In the genomic region with DNA sequence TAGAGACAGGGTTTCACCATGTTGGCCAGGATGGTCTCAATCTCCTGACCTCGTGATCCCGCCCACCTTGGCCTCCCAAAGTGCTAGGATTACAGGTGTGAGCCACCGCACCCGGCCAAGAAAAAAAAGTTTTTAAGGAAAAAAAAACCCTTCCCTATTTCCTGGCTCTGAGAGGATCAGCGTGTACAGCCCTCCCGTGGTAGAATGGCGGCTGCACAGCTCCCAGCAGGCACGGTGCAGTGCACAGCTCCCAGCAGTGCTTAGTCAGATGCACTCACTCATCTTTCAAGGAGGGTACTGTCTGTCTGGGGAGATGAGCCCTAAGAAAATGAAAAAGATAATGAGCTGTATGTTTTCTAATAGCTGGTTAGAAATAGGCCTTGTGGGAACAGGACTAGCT, we compare ENCODE assay signal across 16 cellular contexts. TPM values are rescaled to one million over a fixed set of nuclear protein-coding genes. Genes with fewer than 3 reads are reported as not detected.
DNase-seq lines count a peak whose midpoint lies in the region; ATAC-seq, FAIRE-seq and TF ChIP-seq lines count a peak whose summit lies in the region.
"Had no signal": no experiment of that assay in that cellular context is flagged by ENCODE, and none has a peak within 500 bp of the region (broad histone marks: within the 10 kb centered on the region; RNA-seq: fewer than 3 reads in every experiment).

No MANE protein-coding gene starts in this region.

- no peaks in the 10 kb centered on the region for H3K36me3 ChIP-seq in K562 (ENCODE audit: control insufficient read depth, insufficient read depth, low read length)

- no peak overlapping the region for H3K27ac Mint-ChIP-seq in effector memory CD8-positive, alpha-beta T cell
- H3K27ac Mint-ChIP-seq: T-helper 17 cell had no signal

- no peak for TF ChIP-seq POLR2A in K562 (conservative IDR thresholded peaks at IDR 0.05)

- TF ChIP-seq RAD21 in K562 (CRISPR knock-in tag; conservative IDR thresholded peaks at IDR 0.05 in 1 of 2, IDR thresholded peaks at IDR 0.05 in 1 of 2), result peak in 1 of 2 experiments; percentile 17; a peak in 1 of 4 replicates

- WGBS in K562 (ENCODE audit: insufficient coverage, low coverage, missing lambda C conversion rate), result 13% methylated on average over 7 of the region's 8 CpGs

- H3K9me1 ChIP-seq in K562 (ENCODE audit: control insufficient read depth, insufficient read depth, low read length), result no peaks in the 10 kb centered on the region

- in situ Hi-C loops in K562 (cut with MboI), result no loop called here

- BruUV-seq in K562 (replicated peaks; lab: Mats Ljungman, UMichigan), result no TSS peak

- ATAC-seq in K562, result peak; percentile 85
- no peak for ATAC-seq in effector memory CD8-positive, alpha-beta T cell (replicated peaks)
- no peak for ATAC-seq in GM21619 (IDR thresholded peaks at IDR 0.05; ENCODE audit: unreplicated experiment)
- ATAC-seq: T-helper 17 cell had no signal

- H3K27ac ChIP-seq in K562 (ENCODE audit: extremely low read depth, low read depth, low read length), result no peak overlapping the region
- H3K27ac ChIP-seq: testis had no signal

- H3K79me2 ChIP-seq in K562 (ENCODE audit: control insufficient read depth, insufficient read depth, low read length), result no peaks in the 10 kb centered on the region

- H4K20me1 ChIP-seq in K562 (replicated peaks; ENCODE audit: control insufficient read depth, insufficient read depth, low read length), result no peaks in the 10 kb centered on the region

- H3K4me3 Mint-ChIP-seq in effector memory CD8-positive, alpha-beta T cell, result no peak overlapping the region
- H3K4me3 Mint-ChIP-seq: T-helper 17 cell had no signal

- intact Hi-C loops in K562 (cut with micrococcal nuclease), result loop anchor here (2.0 to 5.0 kb wide), 5 partner anchors 48 to 227 kb away; no protein-coding TSS in a partner anchor

- no peaks in the 10 kb centered on the region for H3K9me3 ChIP-seq in K562 (replicated peaks; ENCODE audit: control insufficient read depth, insufficient read depth, low read depth, low read length)
- H3K9me3 ChIP-seq: BE2C, testis had no signal

- H2AFZ ChIP-seq in K562 (ENCODE audit: low read depth, low read length), result peak overlapping the region; percentile 54; the same call in 1 of the 2 replicates

- no peaks in the 10 kb centered on the region for H3K9me3 Mint-ChIP-seq in effector memory CD8-positive, alpha-beta T cell

- H3K4me2 ChIP-seq in K562 (ENCODE audit: insufficient read depth, low read length), result no peak overlapping the region

- H3K27me3 ChIP-seq in K562 (ENCODE audit: control insufficient read depth in 2 of 2, insufficient read depth in 2 of 2, low read length in 2 of 2), result peaks cover 9 to 12% of the 10 kb centered on the region in 2 experiments
- H3K27me3 ChIP-seq: BE2C, testis had no signal

- H3K4me3 ChIP-seq in K562 (no peak overlapping the region), fibroblast of villous mesenchyme (ENCODE audit: low read depth, low read length) (no peak overlapping the region)
- H3K4me3 ChIP-seq: testis had no signal

- POLR2A ChIA-PET in K562 (lab: Yijun Ruan, JAX), result interaction anchor here (0.6 to 1.2 kb wide), 4 partner anchors 14 to 823 kb away, joined by 3 to 4 read pairs (median 3); a partner anchor contains a TSS

- TF ChIP-seq CTCF in K562 (IDR thresholded peaks at IDR 0.05 in 2 of 3, conservative IDR thresholded peaks at IDR 0.05 in 1 of 3; ENCODE audit: insufficient read depth in 2 of 3, low read depth in 1 of 3, low read length in 3 of 3) (peak; percentile 35 to 46 (median 36); a peak in 5 of 6 replicates), fibroblast of villous mesenchyme (IDR thresholded peaks at IDR 0.05; ENCODE audit: insufficient read depth, low read depth, low read length) (peak; percentile 36)

- H3K9ac ChIP-seq in K562 (ENCODE audit: insufficient read depth in 1 of 2, low read depth in 2 of 2, low read length in 2 of 2), result no peak overlapping the region

- DNase-seq in HPDE6-E6E7 (ENCODE audit: extremely low spot score) (peak; percentile 40), K562 (ENCODE audit: extremely low read depth in 1 of 4, low spot score in 3 of 4) (peak; percentile 14 to 41 (median 30)), fibroblast of villous mesenchyme (ENCODE audit: low read depth) (no peak), stromal cell of bone marrow (ENCODE audit: low read depth) (peak; percentile 21), C1 segment of cervical spinal cord (lab: John Stamatoyannopoulos, UW) (no peak), Kasumi-1 (lab: John Stamatoyannopoulos, UW) (no peak)
- no peak for DNase-seq in effector memory CD8-positive, alpha-beta T cell
- DNase-seq: hippocampal formation; NCI-H1436 treated with DMSO at 0.1 percent for 48 hours; NCI-H446 treated with DMSO at 0.1 percent for 48 hours; SHP77 treated with DMSO at 0.1 percent for 48 hours; stimulated activated CD4-positive, alpha-beta T cell treated with anti-CD3 and anti-CD28 coated beads, Interleukin-2, amount 100 ng/mL, for 48 hours; T-helper 17 cell had no signal

- peaks cover 4 to 5% of the 10 kb centered on the region in 2 donors for H3K4me1 Mint-ChIP-seq in effector memory CD8-positive, alpha-beta T cell (ENCODE audit: low read depth in 2 of 2)

- TF ChIP-seq EP300 in K562 (IDR thresholded peaks at IDR 0.05; ENCODE audit: low read length), result no peak

- CTCF ChIA-PET in K562 (lab: Yijun Ruan, JAX; ENCODE audit: low intra/inter-chr PET ratio), result interaction anchor here (1.3 kb wide), 1 partner anchor 146 kb away, joined by 5 read pairs; no protein-coding TSS in a partner anchor

- peaks cover 7 to 9% of the 10 kb centered on the region in 2 experiments; a peak in 3 of 5 replicates for H3K4me1 ChIP-seq in K562 (replicated peaks in 1 of 2; ENCODE audit: control insufficient read depth in 2 of 2, insufficient read depth in 2 of 2, low read length in 2 of 2)
- H3K4me1 ChIP-seq: BE2C, testis had no signal

- H3K27me3 Mint-ChIP-seq in effector memory CD8-positive, alpha-beta T cell, result peaks cover 0 to 5% of the 10 kb centered on the region in 2 donors

- H3K36me3 Mint-ChIP-seq in effector memory CD8-positive, alpha-beta T cell (ENCODE audit: insufficient read depth), result peaks cover 2% of the 10 kb centered on the region

- FAIRE-seq in K562 (lab: Jason Lieb, UNC), result peak; percentile 15

TF ChIP-seq in K562, 482 proteins besides CTCF, POLR2A, EP300 and RAD21:
- TF ChIP-seq SIRT6 (IDR thresholded peaks at IDR 0.05; ENCODE audit: low read depth, low read length) (no peak), ELF1 (tag; IDR thresholded peaks at IDR 0.05) (no peak), EGR1 (conservative IDR thresholded peaks at IDR 0.05) (no peak)
- TF ChIP-seq, protein P1, sequence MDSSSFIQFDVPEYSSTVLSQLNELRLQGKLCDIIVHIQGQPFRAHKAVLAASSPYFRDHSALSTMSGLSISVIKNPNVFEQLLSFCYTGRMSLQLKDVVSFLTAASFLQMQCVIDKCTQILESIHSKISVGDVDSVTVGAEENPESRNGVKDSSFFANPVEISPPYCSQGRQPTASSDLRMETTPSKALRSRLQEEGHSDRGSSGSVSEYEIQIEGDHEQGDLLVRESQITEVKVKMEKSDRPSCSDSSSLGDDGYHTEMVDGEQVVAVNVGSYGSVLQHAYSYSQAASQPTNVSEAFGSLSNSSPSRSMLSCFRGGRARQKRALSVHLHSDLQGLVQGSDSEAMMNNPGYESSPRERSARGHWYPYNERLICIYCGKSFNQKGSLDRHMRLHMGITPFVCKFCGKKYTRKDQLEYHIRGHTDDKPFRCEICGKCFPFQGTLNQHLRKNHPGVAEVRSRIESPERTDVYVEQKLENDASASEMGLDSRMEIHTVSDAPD (CRISPR knock-in tag; IDR thresholded peaks at IDR 0.05), result no peak

RNA-seq across cellular contexts. Expression of a gene that starts 36.8 kb away (rescaled TPM):
- total RNA-seq in K562 (2011; cell fraction: chromatin; rRNA removed; ENCODE audit: low replicate concordance), result 9.0 and 31.6 TPM in 2 replicates
- total RNA-seq in K562 (2011; cell fraction: nucleolus; rRNA removed), result 24.8 and 24.9 TPM in 2 replicates
- 12.1 and 16.1 TPM in 2 replicates for total RNA-seq in K562 (2011; cell fraction: nucleoplasm; rRNA removed)
- total RNA-seq in K562 (2014; rRNA removed) (9.7 and 12.6 TPM in 2 replicates), K562 (2014; rRNA removed; fragmentation: Illumina TruSeq; extraction: Trizol) (1.6 and 2.4 TPM in 2 replicates), K562 (2015; rRNA removed; fragmentation: Illumina TruSeq; extraction: Trizol) (5.2 and 6.7 TPM in 2 replicates), K562 (2021) (10.3 and 12.9 TPM in 2 replicates), fibroblast of villous mesenchyme (8.2 and 9.3 TPM in 2 replicates)
- polyA plus RNA-seq in K562 (2011; rRNA removed) (5.4 and 8.1 TPM in 2 replicates), K562 (2014; fragmentation: Illumina TruSeq; extraction: Trizol) (3.6 and 6.2 TPM in 2 replicates), K562 (2014; fragmentation: Nextera tagmentation; extraction: Ambion mirVana) (1 to 10 TPM in 1 of 2 experiments, under 1 TPM in 1; 0.13 to 1.1 TPM), K562 (2014; rRNA removed) (9.9 and 10.4 TPM in 2 replicates)
- 7.3 and 17.7 TPM in 2 replicates for polyA plus RNA-seq in K562 (2011; cell fraction: cytosol; rRNA removed)
- 22.0 and 29.9 TPM in 2 replicates for polyA plus RNA-seq in K562 (2011; cell fraction: nucleus; rRNA removed)
- polyA plus RNA-seq in K562 (2012), result 6.4 and 7.8 TPM in 2 replicates
- 2.7 and 2.9 TPM in 2 replicates for polyA minus RNA-seq in K562 (2011; rRNA and poly(A)+ RNA removed)
- polyA minus RNA-seq in K562 (2011; cell fraction: cytosol; rRNA and poly(A)+ RNA removed), result 6.7 and 7.1 TPM in 2 replicates
- 8.3 and 8.9 TPM in 2 replicates for polyA minus RNA-seq in K562 (2011; cell fraction: nucleus; rRNA and poly(A)+ RNA removed)

Comparison
In these comparisons a context has a peak if more than half of its experiments do, and no peak if none do; other contexts are left out.
1. DNase-seq: peak in HPDE6-E6E7 (single experiment), K562 (4 of 4) and stromal cell of bone marrow (single experiment); none in fibroblast of villous mesenchyme (single experiment), effector memory CD8-positive, alpha-beta T cell (0 of 3), C1 segment of cervical spinal cord (0 of 14) and Kasumi-1 (0 of 2).